In genomic region chr18:54148678-54149077, GRCh38 we compare ENCODE assay signal across 12 cellular contexts.
DNase-seq lines count a peak whose midpoint lies in the region; ATAC-seq, FAIRE-seq and TF ChIP-seq lines count a peak whose summit lies in the region.
"Had no signal": no experiment of that assay in that cellular context is flagged by ENCODE, and none has a peak within 500 bp of the region (broad histone marks: within the 10 kb centered on the region; RNA-seq: fewer than 3 reads in every experiment).

No MANE protein-coding gene starts in this region.

- H3K18ac ChIP-seq in H9 (ENCODE audit: insufficient read length, low read depth, low read length): no peak overlapping the region

- H3T11ph ChIP-seq in H9 (ENCODE audit: low read length): no peak overlapping the region

- H2BK120ac ChIP-seq in H9 (ENCODE audit: low read depth, low read length, poor library complexity, severe bottlenecking): no peak overlapping the region

- H3K9me3 ChIP-seq in A673 (ENCODE audit: low read depth, low read length, poor library complexity, severe bottlenecking): peaks cover 4% of the 10 kb centered on the region
- peaks cover 3% of the 10 kb centered on the region; the same call in 1 of the 2 replicates for H3K9me3 ChIP-seq in HUES64 (ENCODE audit: insufficient read depth, low read depth, low read length)
- no peaks in the 10 kb centered on the region for H3K9me3 ChIP-seq in astrocyte (ENCODE audit: insufficient read depth, low read depth, low read length)
- no peaks in the 10 kb centered on the region for H3K9me3 ChIP-seq in H9 (ENCODE audit: control insufficient read depth, low read depth, low read length)

- DNase-seq in A673 (ENCODE audit: low spot score): no peak
- DNase-seq in astrocyte (ENCODE audit: low read depth): no peak
- no peak for DNase-seq in putamen (ENCODE audit: low spot score)
- no peak for DNase-seq in H9
- no peak for DNase-seq in stimulated activated CD4-positive, alpha-beta T cell treated with anti-CD3 and anti-CD28 coated beads, Interleukin-1b, Interleukin-23, amount 100 ng/mL, for 48 hours
- DNase-seq in naive thymus-derived CD8-positive, alpha-beta T cell: no peak
- DNase-seq: anterior cingulate cortex, GF-D8, NCI-H345 had no signal

- H3K36me3 Mint-ChIP-seq in astrocyte (ENCODE audit: low read depth, unreplicated experiment): peaks cover 8% of the 10 kb centered on the region
- H3K36me3 Mint-ChIP-seq in nephron (ENCODE audit: low read depth): peaks cover 29% of the 10 kb centered on the region
- H3K36me3 Mint-ChIP-seq in H9 (ENCODE audit: insufficient read depth in 1 of 3, low read depth in 3 of 3): peaks cover 0 to 4% (median 0%) of the 10 kb centered on the region in 3 experiments; a peak in 2 of 7 replicates
- H3K36me3 Mint-ChIP-seq in naive thymus-derived CD8-positive, alpha-beta T cell: peaks cover 3 to 18% (median 12%) of the 10 kb centered on the region in 3 donors

- BruUV-seq in A673 (replicated peaks; lab: Mats Ljungman, UMichigan): no TSS peak

- no peaks in the 10 kb centered on the region for H3K23me2 ChIP-seq in H9 (ENCODE audit: insufficient read length, low read depth, low read length, poor library complexity, severe bottlenecking)

- H3K9ac ChIP-seq in HUES64 (ENCODE audit: low read depth, low read length) (peak overlapping the region; percentile 43; the same call in 1 of the 2 replicates), astrocyte (ENCODE audit: low read length) (peak overlapping the region; percentile 78), H9 (ENCODE audit: extremely low read depth, insufficient read length, low read length) (no peak overlapping the region)
- H3K9ac ChIP-seq: BLaER1 had no signal

- TF ChIP-seq CTCF in A673 (conservative IDR thresholded peaks at IDR 0.05; ENCODE audit: low read depth, low read length) (no peak), astrocyte (IDR thresholded peaks at IDR 0.05; ENCODE audit: insufficient read depth, low read depth, low read length) (no peak), nephron (IDR thresholded peaks at IDR 0.05; ENCODE audit: unreplicated experiment in 3 of 3) (no peak), H9 (conservative IDR thresholded peaks at IDR 0.05) (no peak)

- H3K4me3 ChIP-seq in A673 (ENCODE audit: low read depth, low read length, poor library complexity, severe bottlenecking) (no peak overlapping the region), HUES64 (ENCODE audit: low read length) (peak overlapping the region; percentile 15; the same call in 1 of the 2 replicates), astrocyte (ENCODE audit: insufficient read depth, low read depth, low read length) (peak overlapping the region; percentile 47)
- H3K4me3 ChIP-seq: BLaER1 had no signal

- no peak overlapping the region for H3K23ac ChIP-seq in H9 (ENCODE audit: insufficient read length, low read depth, low read length)

- no peak overlapping the region for H2BK20ac ChIP-seq in H9 (ENCODE audit: low read depth, low read length, poor library complexity, severe bottlenecking)

- no peak overlapping the region for H4K91ac ChIP-seq in H9 (ENCODE audit: insufficient read length, low read depth, low read length)

- no peak for FAIRE-seq in astrocyte (lab: Jason Lieb, UNC)

- H4K8ac ChIP-seq in H9 (replicated peaks; ENCODE audit: insufficient read length, low read depth, low read length): no peak overlapping the region

- H3K27ac ChIP-seq in A673 (ENCODE audit: low read depth, low read length, poor library complexity, severe bottlenecking) (peak overlapping the region; percentile 0), HUES64 (ENCODE audit: low read depth, low read length) (peak overlapping the region; percentile 78), astrocyte (ENCODE audit: low read depth, low read length) (peak overlapping the region; percentile 95), H9 (ENCODE audit: insufficient read length, low read depth, low read length) (no peak overlapping the region)
- H3K27ac ChIP-seq: BLaER1 had no signal

- H4K20me1 ChIP-seq in astrocyte (ENCODE audit: insufficient read depth, low read length) (no peaks in the 10 kb centered on the region), H9 (ENCODE audit: control insufficient read depth, insufficient read depth, insufficient read length) (peaks cover 2% of the 10 kb centered on the region)
- H4K20me1 ChIP-seq: BLaER1 had no signal

- POLR2A ChIA-PET in A673 (lab: Charles Lee; ENCODE audit: low non-redundant PET): no interaction called here
- POLR2A ChIA-PET in naive thymus-derived CD8-positive, alpha-beta T cell (lab: Charles Lee): no interaction called here

- H3K27me3 ChIP-seq in A673 (replicated peaks; ENCODE audit: insufficient read depth, low read depth, low read length, poor library complexity) (no peaks in the 10 kb centered on the region), HUES64 (ENCODE audit: insufficient read depth, low read length) (no peaks in the 10 kb centered on the region), astrocyte (ENCODE audit: insufficient read depth, low read length) (no peaks in the 10 kb centered on the region), H9 (ENCODE audit: insufficient read depth, low read length) (no peaks in the 10 kb centered on the region)
- H3K27me3 ChIP-seq: BLaER1 had no signal

- H2AFZ ChIP-seq in astrocyte (ENCODE audit: low read depth, low read length): no peak overlapping the region
- H2AFZ ChIP-seq in H9 (ENCODE audit: low read length): no peak overlapping the region

- H3K9me3 Mint-ChIP-seq in astrocyte (ENCODE audit: unreplicated experiment): peaks cover under 1% of the 10 kb centered on the region
- H3K9me3 Mint-ChIP-seq in nephron: peaks cover under 1% of the 10 kb centered on the region
- H3K9me3 Mint-ChIP-seq in H9: peaks cover 3 to 5% of the 10 kb centered on the region in 2 experiments
- peaks cover 0 to 5% (median 4%) of the 10 kb centered on the region in 9 donors for H3K9me3 Mint-ChIP-seq in naive thymus-derived CD8-positive, alpha-beta T cell

- CTCF ChIA-PET in A673 (lab: Charles Lee): no interaction called here

- H3K79me2 ChIP-seq in astrocyte (ENCODE audit: insufficient read depth, low read length) (no peaks in the 10 kb centered on the region), H9 (ENCODE audit: insufficient read depth, low read length) (no peaks in the 10 kb centered on the region)

- H3K27ac Mint-ChIP-seq in astrocyte (ENCODE audit: unreplicated experiment): peak overlapping the region; percentile 98
- H3K27ac Mint-ChIP-seq in nephron: peak overlapping the region; percentile 74 to 96 (median 87)
- H3K27ac Mint-ChIP-seq in H9: 0 out of 7 replicates have a peak overlapping the region, but pooled peaks of 1 of the 3 experiments have one; percentile 19
- H3K27ac Mint-ChIP-seq in naive thymus-derived CD8-positive, alpha-beta T cell: peak overlapping the region in 3 of 10 donors; percentile 41 to 92 (median 85)

- no peaks in the 10 kb centered on the region for H3K79me1 ChIP-seq in H9 (ENCODE audit: insufficient read depth, low read depth, low read length, poor library complexity, severe bottlenecking)

- H2BK5ac ChIP-seq in H9 (ENCODE audit: insufficient read length, low read length): no peak overlapping the region

- peaks cover 42% of the 10 kb centered on the region for H3K4me1 Mint-ChIP-seq in astrocyte (ENCODE audit: low read depth, unreplicated experiment)
- H3K4me1 Mint-ChIP-seq in nephron: peaks cover 7% of the 10 kb centered on the region
- H3K4me1 Mint-ChIP-seq in H9: peaks cover 20 to 22% of the 10 kb centered on the region in 2 experiments
- peaks cover 0 to 14% (median 3%) of the 10 kb centered on the region in 4 donors for H3K4me1 Mint-ChIP-seq in naive thymus-derived CD8-positive, alpha-beta T cell

- WGBS in HUES64: 83% methylated on average over 4 of the region's 4 CpGs
- WGBS in H9 (ENCODE audit: extremely low coverage, insufficient read length, low lambda C conversion rate): no CpG with 5 or more reads among the region's 4 CpGs

- H2BK12ac ChIP-seq in H9 (ENCODE audit: insufficient read length, low read depth, low read length): no peak overlapping the region

- H3K4me3 Mint-ChIP-seq in astrocyte (ENCODE audit: unreplicated experiment) (no peak overlapping the region), nephron (no peak overlapping the region), H9 (no peak overlapping the region)
- H3K4me3 Mint-ChIP-seq in naive thymus-derived CD8-positive, alpha-beta T cell: peak overlapping the region in 1 of 10 donors; percentile 5

- H2AK5ac ChIP-seq in H9 (ENCODE audit: insufficient read length, low read length): no peak overlapping the region

- H3K4me2 ChIP-seq in astrocyte (ENCODE audit: low read length) (peak overlapping the region; percentile 82), H9 (ENCODE audit: insufficient read depth, insufficient read length, low read length) (no peak overlapping the region)
- H3K4me2 ChIP-seq: BLaER1 had no signal

- H3K27me3 Mint-ChIP-seq in astrocyte (ENCODE audit: low read depth, unreplicated experiment): no peaks in the 10 kb centered on the region
- H3K27me3 Mint-ChIP-seq in nephron (ENCODE audit: low read depth): peaks cover 3% of the 10 kb centered on the region
- H3K27me3 Mint-ChIP-seq in H9 (ENCODE audit: low read depth): no peaks in the 10 kb centered on the region
- H3K27me3 Mint-ChIP-seq in naive thymus-derived CD8-positive, alpha-beta T cell: no peaks in the 10 kb centered on the region

- no peaks in the 10 kb centered on the region for H3K36me3 ChIP-seq in A673 (ENCODE audit: insufficient read depth, low read length, poor library complexity, severe bottlenecking)
- H3K36me3 ChIP-seq in HUES64 (ENCODE audit: insufficient read depth, low read length): no peaks in the 10 kb centered on the region
- peaks cover 7% of the 10 kb centered on the region for H3K36me3 ChIP-seq in astrocyte (ENCODE audit: insufficient read depth, low read length)

- no peak overlapping the region for H3K14ac ChIP-seq in H9 (ENCODE audit: insufficient read depth, low read length)

- ATAC-seq in naive thymus-derived CD8-positive, alpha-beta T cell: no peak

- H2BK15ac ChIP-seq in H9 (ENCODE audit: low read depth, low read length): no peak overlapping the region

- no peak overlapping the region for H3K56ac ChIP-seq in H9 (ENCODE audit: insufficient read length, low read depth, low read length)

- no peak overlapping the region for H4K5ac ChIP-seq in H9 (ENCODE audit: insufficient read length, low read depth, low read length)

- intact Hi-C loops in A673 (cut with micrococcal nuclease; ENCODE audit: unreplicated experiment): no loop called here

- H3K4me1 ChIP-seq in A673 (ENCODE audit: insufficient read depth, low read length, poor library complexity, severe bottlenecking) (no peaks in the 10 kb centered on the region), HUES64 (ENCODE audit: insufficient read depth, low read length) (peaks cover 21% of the 10 kb centered on the region), astrocyte (ENCODE audit: insufficient read depth, low read length) (peaks cover 22% of the 10 kb centered on the region), H9 (ENCODE audit: insufficient read depth, low read length) (no peaks in the 10 kb centered on the region; the same call in 1 of the 2 replicates)
- H3K4me1 ChIP-seq: BLaER1 had no signal

- no peak overlapping the region for H3K4ac ChIP-seq in H9 (ENCODE audit: low read depth, low read length)
